Comparison of ENCODE assay signal across 1 cellular context in genomic region chrX:130756233-130756632, GRCh38.
TF ChIP-seq lines count a peak whose summit lies in the region.

No MANE protein-coding gene starts in this region.

TF ChIP-seq in K562, 482 proteins besides CTCF, POLR2A, EP300 and RAD21 (continued from another document and continues in another):
- TF ChIP-seq ZBTB49 (CRISPR knock-in tag; IDR thresholded peaks at IDR 0.05; ENCODE audit: borderline replicate concordance) (no peak), TRIM24 (IDR thresholded peaks at IDR 0.05) (peak in 1 of 2 experiments; percentile 63; a peak in 2 of 4 replicates), ZNF431 (CRISPR knock-in tag; IDR thresholded peaks at IDR 0.05) (no peak), MTA2 (IDR thresholded peaks at IDR 0.05; ENCODE audit: low read depth) (0 out of 2 replicates have a peak, but pooled peaks have one; percentile 35), ZNF217 (CRISPR knock-in tag; IDR thresholded peaks at IDR 0.05) (no peak), MEF2A (IDR thresholded peaks at IDR 0.05; ENCODE audit: control insufficient read depth, low read depth, low read length) (peak; percentile 74; the same call in 1 of the 2 replicates), ARNT (IDR thresholded peaks at IDR 0.05) (peak in 1 of 2 experiments; percentile 48; a peak in 1 of 4 replicates), POU5F1 (IDR thresholded peaks at IDR 0.05; ENCODE audit: borderline replicate concordance, low read depth, low read length, partially characterized antibody) (no peak), NCOA2 (IDR thresholded peaks at IDR 0.05; ENCODE audit: partially characterized antibody in 2 of 2) (peak; percentile 38 to 44), GATAD2B (IDR thresholded peaks at IDR 0.05; ENCODE audit: borderline replicate concordance) (peak; percentile 31; the same call in 1 of the 2 replicates), SMARCA4 (IDR thresholded peaks at IDR 0.05) (peak; percentile 82), ATF1 (CRISPR knock-in tag; IDR thresholded peaks at IDR 0.05) (no peak), ATF1 (tag; IDR thresholded peaks at IDR 0.05) (peak; percentile 63), RNF2 (IDR thresholded peaks at IDR 0.05) (peak; percentile 70; the same call in 1 of the 2 replicates), NCOA1 (IDR thresholded peaks at IDR 0.05; ENCODE audit: low read depth) (peak; percentile 76), SOX6 (IDR thresholded peaks at IDR 0.05) (peak; percentile 89), HDAC3 (IDR thresholded peaks at IDR 0.05; ENCODE audit: borderline replicate concordance, partially characterized antibody) (peak; percentile 79), KAT2B (IDR thresholded peaks at IDR 0.05; ENCODE audit: low read depth, low read length) (no peak), TAL1 (IDR thresholded peaks at IDR 0.05) (peak; percentile 57), MTA3 (IDR thresholded peaks at IDR 0.05; ENCODE audit: borderline replicate concordance) (peak; percentile 72; the same call in 1 of the 2 replicates), TEAD4 (IDR thresholded peaks at IDR 0.05; ENCODE audit: low read length) (peak; percentile 72; the same call in 1 of the 2 replicates), TEAD4 (CRISPR knock-in tag; IDR thresholded peaks at IDR 0.05; ENCODE audit: borderline replicate concordance) (no peak), FOXK2 (conservative IDR thresholded peaks at IDR 0.05 in 1 of 2, IDR thresholded peaks at IDR 0.05 in 1 of 2; ENCODE audit: low read depth in 2 of 2) (0 out of 4 replicates have a peak, but pooled peaks have one; percentile 24 to 29), KLF10 (CRISPR knock-in tag; IDR thresholded peaks at IDR 0.05) (no peak), ZNF347 (CRISPR knock-in tag; IDR thresholded peaks at IDR 0.05; ENCODE audit: low read depth) (no peak), SNRNP70 (optimal IDR thresholded peaks at IDR 0.05; ENCODE audit: low read depth, low read length) (no peak), JUND (IDR thresholded peaks at IDR 0.05; ENCODE audit: borderline replicate concordance, low read depth, low read length) (peak; percentile 62; the same call in 1 of the 2 replicates), JUND (tag; IDR thresholded peaks at IDR 0.05; ENCODE audit: borderline replicate concordance, low read depth, low read length) (peak; percentile 63; the same call in 1 of the 3 replicates), ETV5 (CRISPR knock-in tag; IDR thresholded peaks at IDR 0.05; ENCODE audit: low read depth) (0 out of 2 replicates have a peak, but pooled peaks have one; percentile 46), POLR3A (IDR thresholded peaks at IDR 0.05; ENCODE audit: borderline replicate concordance, extremely low read depth, insufficient read depth, insufficient read length) (no peak), RCOR1 (IDR thresholded peaks at IDR 0.05; ENCODE audit: borderline replicate concordance in 1 of 2, low read depth in 2 of 2, low read length in 2 of 2) (peak in 1 of 2 experiments; percentile 95; a peak in 3 of 4 replicates), TBL1XR1 (IDR thresholded peaks at IDR 0.05; ENCODE audit: low read length in 2 of 2) (peak in 1 of 2 experiments; percentile 91; a peak in 2 of 4 replicates), SMAD4 (CRISPR knock-in tag; conservative IDR thresholded peaks at IDR 0.05) (peak; percentile 97), BACH1 (tag; IDR thresholded peaks at IDR 0.05) (no peak), PKNOX1 (IDR thresholded peaks at IDR 0.05) (peak; percentile 44; the same call in 1 of the 2 replicates), ESRRA (IDR thresholded peaks at IDR 0.05; ENCODE audit: borderline replicate concordance, low read depth) (peak; percentile 66; the same call in 1 of the 2 replicates), CBFA2T2 (conservative IDR thresholded peaks at IDR 0.05) (peak; percentile 54), MECOM (CRISPR knock-in tag; IDR thresholded peaks at IDR 0.05) (peak; percentile 92), FIP1L1 (IDR thresholded peaks at IDR 0.05; ENCODE audit: low read depth, low read length, poor library complexity, severe bottlenecking) (no peak), CCNT2 (IDR thresholded peaks at IDR 0.05; ENCODE audit: borderline replicate concordance, extremely low read depth, insufficient read length, low read depth, low read length) (peak; percentile 42), PRDM10 (IDR thresholded peaks at IDR 0.05; ENCODE audit: partially characterized antibody) (no peak), ZNF79 (CRISPR knock-in tag; IDR thresholded peaks at IDR 0.05; ENCODE audit: low read depth) (no peak), KDM1A (IDR thresholded peaks at IDR 0.05) (peak; percentile 75 to 84), NBN (IDR thresholded peaks at IDR 0.05; ENCODE audit: low read depth) (peak; percentile 49; the same call in 1 of the 2 replicates), TBP (optimal IDR thresholded peaks at IDR 0.05; ENCODE audit: low read depth, low read length) (no peak)
- TF ChIP-seq, protein P1, sequence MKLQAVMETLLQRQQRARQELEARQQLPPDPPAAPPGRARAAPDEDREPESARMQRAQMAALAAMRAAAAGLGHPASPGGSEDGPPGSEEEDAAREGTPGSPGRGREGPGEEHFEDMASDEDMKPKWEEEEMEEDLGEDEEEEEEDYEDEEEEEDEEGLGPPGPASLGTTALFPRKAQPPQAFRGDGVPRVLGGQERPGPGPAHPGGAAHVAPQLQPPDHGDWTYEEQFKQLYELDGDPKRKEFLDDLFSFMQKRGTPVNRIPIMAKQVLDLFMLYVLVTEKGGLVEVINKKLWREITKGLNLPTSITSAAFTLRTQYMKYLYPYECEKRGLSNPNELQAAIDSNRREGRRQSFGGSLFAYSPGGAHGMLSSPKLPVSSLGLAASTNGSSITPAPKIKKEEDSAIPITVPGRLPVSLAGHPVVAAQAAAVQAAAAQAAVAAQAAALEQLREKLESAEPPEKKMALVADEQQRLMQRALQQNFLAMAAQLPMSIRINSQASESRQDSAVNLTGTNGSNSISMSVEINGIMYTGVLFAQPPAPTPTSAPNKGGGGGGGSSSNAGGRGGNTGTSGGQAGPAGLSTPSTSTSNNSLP (IDR thresholded peaks at IDR 0.05; ENCODE audit: borderline replicate concordance, low read depth, low read length): peak; percentile 56; the same call in 1 of the 2 replicates
- TF ChIP-seq, protein P2, sequence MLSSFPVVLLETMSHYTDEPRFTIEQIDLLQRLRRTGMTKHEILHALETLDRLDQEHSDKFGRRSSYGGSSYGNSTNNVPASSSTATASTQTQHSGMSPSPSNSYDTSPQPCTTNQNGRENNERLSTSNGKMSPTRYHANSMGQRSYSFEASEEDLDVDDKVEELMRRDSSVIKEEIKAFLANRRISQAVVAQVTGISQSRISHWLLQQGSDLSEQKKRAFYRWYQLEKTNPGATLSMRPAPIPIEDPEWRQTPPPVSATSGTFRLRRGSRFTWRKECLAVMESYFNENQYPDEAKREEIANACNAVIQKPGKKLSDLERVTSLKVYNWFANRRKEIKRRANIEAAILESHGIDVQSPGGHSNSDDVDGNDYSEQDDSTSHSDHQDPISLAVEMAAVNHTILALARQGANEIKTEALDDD (IDR thresholded peaks at IDR 0.05): 0 out of 2 replicates have a peak, but pooled peaks have one; percentile 28
- TF ChIP-seq, protein P3, sequence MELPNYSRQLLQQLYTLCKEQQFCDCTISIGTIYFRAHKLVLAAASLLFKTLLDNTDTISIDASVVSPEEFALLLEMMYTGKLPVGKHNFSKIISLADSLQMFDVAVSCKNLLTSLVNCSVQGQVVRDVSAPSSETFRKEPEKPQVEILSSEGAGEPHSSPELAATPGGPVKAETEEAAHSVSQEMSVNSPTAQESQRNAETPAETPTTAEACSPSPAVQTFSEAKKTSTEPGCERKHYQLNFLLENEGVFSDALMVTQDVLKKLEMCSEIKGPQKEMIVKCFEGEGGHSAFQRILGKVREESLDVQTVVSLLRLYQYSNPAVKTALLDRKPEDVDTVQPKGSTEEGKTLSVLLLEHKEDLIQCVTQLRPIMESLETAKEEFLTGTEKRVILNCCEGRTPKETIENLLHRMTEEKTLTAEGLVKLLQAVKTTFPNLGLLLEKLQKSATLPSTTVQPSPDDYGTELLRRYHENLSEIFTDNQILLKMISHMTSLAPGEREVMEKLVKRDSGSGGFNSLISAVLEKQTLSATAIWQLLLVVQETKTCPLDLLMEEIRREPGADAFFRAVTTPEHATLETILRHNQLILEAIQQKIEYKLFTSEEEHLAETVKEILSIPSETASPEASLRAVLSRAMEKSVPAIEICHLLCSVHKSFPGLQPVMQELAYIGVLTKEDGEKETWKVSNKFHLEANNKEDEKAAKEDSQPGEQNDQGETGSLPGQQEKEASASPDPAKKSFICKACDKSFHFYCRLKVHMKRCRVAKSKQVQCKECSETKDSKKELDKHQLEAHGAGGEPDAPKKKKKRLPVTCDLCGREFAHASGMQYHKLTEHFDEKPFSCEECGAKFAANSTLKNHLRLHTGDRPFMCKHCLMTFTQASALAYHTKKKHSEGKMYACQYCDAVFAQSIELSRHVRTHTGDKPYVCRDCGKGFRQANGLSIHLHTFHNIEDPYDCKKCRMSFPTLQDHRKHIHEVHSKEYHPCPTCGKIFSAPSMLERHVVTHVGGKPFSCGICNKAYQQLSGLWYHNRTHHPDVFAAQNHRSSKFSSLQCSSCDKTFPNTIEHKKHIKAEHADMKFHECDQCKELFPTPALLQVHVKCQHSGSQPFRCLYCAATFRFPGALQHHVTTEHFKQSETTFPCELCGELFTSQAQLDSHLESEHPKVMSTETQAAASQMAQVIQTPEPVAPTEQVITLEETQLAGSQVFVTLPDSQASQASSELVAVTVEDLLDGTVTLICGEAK (IDR thresholded peaks at IDR 0.05): no peak
- TF ChIP-seq, protein P3 (CRISPR knock-in tag; IDR thresholded peaks at IDR 0.05): no peak
